In the genomic region with DNA sequence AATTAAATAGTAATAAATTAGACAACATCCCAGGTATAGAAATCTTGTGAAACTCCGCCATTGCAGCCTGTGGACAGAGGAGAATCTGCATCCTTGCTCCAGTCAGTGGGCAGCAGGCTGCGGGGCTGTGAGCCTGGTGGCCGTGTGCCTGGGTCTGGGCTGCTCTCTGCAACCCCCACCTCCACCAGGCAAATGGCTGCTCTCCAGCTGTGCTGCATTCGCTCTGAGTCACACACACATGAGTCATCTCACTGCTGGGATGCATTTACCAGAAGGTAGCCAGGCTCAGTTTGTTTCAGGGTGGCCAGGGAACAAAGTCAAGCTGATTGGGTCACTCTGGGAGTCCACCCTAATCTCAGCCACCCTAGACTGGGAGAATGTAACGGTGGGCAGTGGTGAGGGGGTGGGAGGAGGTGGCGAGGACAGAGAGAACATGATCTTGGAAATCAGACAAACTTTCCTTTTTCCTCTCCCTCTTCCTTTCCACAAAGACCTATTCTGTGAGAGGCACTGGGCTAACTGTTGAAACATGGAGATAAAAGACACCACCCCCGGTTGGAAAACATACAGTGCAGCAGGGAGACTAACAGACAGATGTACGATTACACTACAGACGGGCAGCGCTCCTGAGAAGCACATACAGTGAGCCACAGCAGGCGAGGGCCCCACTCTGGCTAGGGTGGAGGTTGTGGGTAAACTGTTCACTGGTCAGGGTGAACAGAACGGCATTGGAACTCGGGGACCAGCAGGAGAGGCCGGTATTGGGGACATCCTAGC, we compare ENCODE assay signal across 9 cellular contexts. TPM values are rescaled to one million over a fixed set of nuclear protein-coding genes. Genes with fewer than 3 reads are reported as not detected.
DNase-seq lines count a peak whose midpoint lies in the region; ATAC-seq and TF ChIP-seq lines count a peak whose summit lies in the region.
"Had no signal": no experiment of that assay in that cellular context is flagged by ENCODE, and none has a peak within 500 bp of the region (broad histone marks: within the 10 kb centered on the region; RNA-seq: fewer than 3 reads in every experiment).

No MANE protein-coding gene starts in this region.

- H3K4me1 ChIP-seq in ACC112 (ENCODE audit: control insufficient read depth, insufficient read depth, low read length, unreplicated experiment) = peaks cover 94% of the 10 kb centered on the region

- peak overlapping the region; percentile 98 for H3K27ac ChIP-seq in ACC112 (ENCODE audit: low read depth, low read length)
- H3K27ac ChIP-seq: HL-60 had no signal

- DNase-seq in RPMI8226 = peak; percentile 34
- DNase-seq in dermis blood vessel endothelial cell = peak; percentile 95
- peak; percentile 90 to 95 for DNase-seq in lower leg skin (ENCODE audit: low spot score in 2 of 2)
- DNase-seq in stimulated activated CD8-positive, alpha-beta memory T cell treated with anti-CD3 and anti-CD28 coated beads, Interleukin-2, amount 100 ng/mL, for 48 hours (ENCODE audit: low read depth in 2 of 2) = peak; percentile 23 to 34
- DNase-seq in cerebellar cortex (ENCODE audit: low spot score) = no peak

- H3K79me2 ChIP-seq in ACC112 (ENCODE audit: control insufficient read depth, insufficient read depth, low read length, unreplicated experiment) = peaks cover 63% of the 10 kb centered on the region

- no peak overlapping the region for H2AFZ ChIP-seq in ACC112 (ENCODE audit: low read length, unreplicated experiment)

- peak overlapping the region; percentile 10; the same call in 1 of the 2 replicates for H3K4me3 ChIP-seq in ACC112 (ENCODE audit: low read depth, low read length)
- H3K4me3 ChIP-seq in lower leg skin (ENCODE audit: low read depth, poor library complexity, severe bottlenecking) = no peak overlapping the region

- TF ChIP-seq POLR2A in lower leg skin (IDR thresholded peaks at IDR 0.05) = no peak

- no peaks in the 10 kb centered on the region for H3K27me3 ChIP-seq in ACC112 (ENCODE audit: insufficient read depth, low read length)

- H3K36me3 ChIP-seq in ACC112 (ENCODE audit: insufficient read depth, low read length) = peaks cover 60% of the 10 kb centered on the region

- intact Hi-C loops in lower leg skin (cut with DNase I; ENCODE audit: low total_unique reads) = no loop called here

- ATAC-seq in GM18858 (IDR thresholded peaks at IDR 0.05; ENCODE audit: unreplicated experiment) (peak; percentile 92), HG03108 (IDR thresholded peaks at IDR 0.05; ENCODE audit: unreplicated experiment) (peak; percentile 95)

- WGBS in lower leg skin, 2 donors = 21 to 31% methylated on average over 14 of the region's 14 CpGs

- TF ChIP-seq CTCF in lower leg skin (IDR thresholded peaks at IDR 0.05) = no peak

RNA-seq across cellular contexts. Expression of a gene that starts 59.2 kb away (rescaled TPM):
- total RNA-seq in dermis blood vessel endothelial cell (30.6 and 51.3 TPM in 2 replicates), lower leg skin (10 to 100 TPM in 1 of 4 donors, 1 to 10 TPM in 3; 3.7 to 11.5 (median 7.0) TPM)
